Comparison of ENCODE assay signal across 30 cellular contexts in the genomic region with DNA sequence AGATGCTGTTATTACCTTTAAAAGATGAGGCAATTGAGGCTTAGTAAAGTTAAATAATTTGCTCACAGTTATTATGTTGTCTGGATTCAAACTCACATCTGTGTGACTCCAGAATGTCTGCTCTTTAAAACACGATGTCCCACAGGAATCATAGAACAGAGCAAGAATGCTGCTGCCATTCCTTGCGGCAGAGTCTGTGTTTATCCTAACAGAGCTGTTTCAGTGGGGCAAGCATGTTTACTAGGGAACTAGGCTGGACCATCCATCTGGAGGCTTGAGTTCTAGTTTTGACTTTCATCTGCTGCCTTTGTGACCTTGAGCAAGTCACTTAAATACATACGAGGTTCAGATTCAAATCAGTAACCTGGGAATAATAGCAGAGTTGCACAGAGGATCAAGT.
"Had no signal": no experiment of that assay in that cellular context is flagged by ENCODE, and none has a peak within 500 bp of the region (broad histone marks: within the 10 kb centered on the region; RNA-seq: fewer than 3 reads in every experiment).

No MANE protein-coding gene starts in this region.

- H3K9me3 Mint-ChIP-seq: activated CD4-positive, alpha-beta memory T cell treated with anti-CD3 and anti-CD28 coated beads for 36 hours; activated CD4-positive, alpha-beta T cell treated with anti-CD3 and anti-CD28 coated beads, Interleukin-2, amount 10 ng/mL, durations not matched to agents 24 days and 14 days; activated naive CD4-positive, alpha-beta T cell treated with anti-CD3 and anti-CD28 coated beads for 36 hours; activated naive CD4-positive, alpha-beta T cell treated with anti-CD3 and anti-CD28 coated beads, Interleukin-2, amount 50 U/mL, for 24 hours; activated naive CD8-positive, alpha-beta T cell treated with anti-CD3 and anti-CD28 coated beads for 36 hours; activated naive CD8-positive, alpha-beta T cell treated with anti-CD3 and anti-CD28 coated beads, Interleukin-2, amount 50 U/mL, for 24 hours; activated T-helper 1 cell treated with anti-CD3 and anti-CD28 coated beads, Interleukin-12 subunit alpha, Interleukin-12 subunit beta, Interleukin-2, Interleukin-4 antibody, amounts not matched to agents 30 ng/mL and 10 ng/mL and 1 ng/mL, durations not matched to agents 14 hours and 24 hours and 36 hours; activated T-helper 2 cell treated with anti-CD3 and anti-CD28 coated beads, Interferon-gamma antibody, Interleukin-2, Interleukin-4, amounts not matched to agents 10 μg/mL and 5 μg/mL and 100 μg/mL, durations not matched to agents 14 hours and 24 hours and 36 hours; central memory CD8-positive, alpha-beta T cell; dendritic cell treated with granulocyte-macrophage colony-stimulating factor and Interleukin-4, amounts not matched to agents 40 ng/mL and 50 ng/mL, for 4 days; endodermal cell had no signal

- H3K36me3 Mint-ChIP-seq: activated CD4-positive, alpha-beta memory T cell treated with anti-CD3 and anti-CD28 coated beads for 36 hours had no signal

- H3K27ac ChIP-seq: ascending aorta, brain microvascular endothelial cell, coronary artery, dorsolateral prefrontal cortex, foreskin keratinocyte, gastrocnemius medialis had no signal

- DNase-seq: activated CD4-positive, alpha-beta memory T cell treated with anti-CD3 and anti-CD28 coated beads for 36 hours; activated CD4-positive, alpha-beta T cell treated with anti-CD3 and anti-CD28 coated beads for 36 hours; activated CD4-positive, alpha-beta T cell treated with anti-CD3 and anti-CD28 coated beads, Interleukin-2, amount 10 ng/mL, durations not matched to agents 24 days and 14 days; activated CD4-positive, CD25-positive, alpha-beta regulatory T cell; activated CD4-positive, CD25-positive, alpha-beta regulatory T cell treated with anti-CD3 and anti-CD28 coated beads, Interleukin-2, amount 50 U/mL, for 72 hours; activated CD8-positive, alpha-beta memory T cell treated with anti-CD3 and anti-CD28 coated beads, Interleukin-2, amount 10 ng/mL, durations not matched to agents 7 days and 5 days; activated CD8-positive, alpha-beta memory T cell treated with anti-CD3 and anti-CD28 coated beads, Interleukin-2, amount 50 U/mL, for 4 hours; activated CD8-positive, alpha-beta T cell treated with anti-CD3 and anti-CD28 coated beads, Interleukin-2, amount 10 ng/mL, durations not matched to agents 7 days and 5 days; activated effector memory CD4-positive, alpha-beta T cell treated with anti-CD3 and anti-CD28 coated beads, Interleukin-2, amount 50 U/mL, for 16 hours; activated naive CD4-positive, alpha-beta T cell treated with anti-CD3 and anti-CD28 coated beads for 36 hours; activated naive CD8-positive, alpha-beta T cell treated with anti-CD3 and anti-CD28 coated beads for 36 hours; activated naive CD8-positive, alpha-beta T cell treated with anti-CD3 and anti-CD28 coated beads, Interleukin-2, amount 50 U/mL, for 24 hours; activated T-cell treated with anti-CD3 and anti-CD28 coated beads, Interleukin-2, amount 50 U/mL, for 1 hour; activated T-cell treated with anti-CD3 and anti-CD28 coated beads, Interleukin-2, amount 50 U/mL, for 48 hours; brain microvascular endothelial cell; dorsolateral prefrontal cortex; effector memory CD4-positive, alpha-beta T cell; endodermal cell; foreskin keratinocyte; gastrocnemius medialis; head of caudate nucleus; T-helper 2 cell had no signal

- H3K4me1 ChIP-seq: foreskin keratinocyte had no signal

- H3K4me3 Mint-ChIP-seq: activated CD4-positive, alpha-beta memory T cell treated with anti-CD3 and anti-CD28 coated beads for 36 hours; activated CD4-positive, alpha-beta T cell treated with anti-CD3 and anti-CD28 coated beads for 36 hours; activated CD4-positive, alpha-beta T cell treated with anti-CD3 and anti-CD28 coated beads, Interleukin-2, amount 10 ng/mL, durations not matched to agents 24 days and 14 days; activated CD8-positive, alpha-beta memory T cell treated with anti-CD3 and anti-CD28 coated beads, Interleukin-2, amount 10 ng/mL, durations not matched to agents 7 days and 5 days; activated CD8-positive, alpha-beta T cell treated with anti-CD3 and anti-CD28 coated beads, Interleukin-2, amount 10 ng/mL, durations not matched to agents 7 days and 5 days; activated naive CD4-positive, alpha-beta T cell treated with anti-CD3 and anti-CD28 coated beads for 36 hours; activated naive CD4-positive, alpha-beta T cell treated with anti-CD3 and anti-CD28 coated beads, Interleukin-2, amount 50 U/mL, for 24 hours; activated naive CD8-positive, alpha-beta T cell treated with anti-CD3 and anti-CD28 coated beads for 36 hours; activated naive CD8-positive, alpha-beta T cell treated with anti-CD3 and anti-CD28 coated beads, Interleukin-2, amount 50 U/mL, for 24 hours; activated T-helper 1 cell treated with anti-CD3 and anti-CD28 coated beads, Interleukin-12 subunit alpha, Interleukin-12 subunit beta, Interleukin-2, Interleukin-4 antibody, amounts not matched to agents 30 ng/mL and 10 ng/mL and 1 ng/mL, durations not matched to agents 14 hours and 24 hours and 36 hours; central memory CD8-positive, alpha-beta T cell; dendritic cell treated with granulocyte-macrophage colony-stimulating factor and Interleukin-4, amounts not matched to agents 40 ng/mL and 50 ng/mL, for 4 days; endodermal cell had no signal

- H3K27me3 Mint-ChIP-seq: activated CD4-positive, alpha-beta memory T cell treated with anti-CD3 and anti-CD28 coated beads for 36 hours; activated CD4-positive, alpha-beta T cell treated with anti-CD3 and anti-CD28 coated beads for 36 hours; activated CD4-positive, alpha-beta T cell treated with anti-CD3 and anti-CD28 coated beads, Interleukin-2, amount 10 ng/mL, durations not matched to agents 24 days and 14 days; activated CD8-positive, alpha-beta memory T cell treated with anti-CD3 and anti-CD28 coated beads, Interleukin-2, amount 10 ng/mL, durations not matched to agents 7 days and 5 days; activated naive CD4-positive, alpha-beta T cell treated with anti-CD3 and anti-CD28 coated beads, Interleukin-2, amount 50 U/mL, for 24 hours; activated naive CD8-positive, alpha-beta T cell treated with anti-CD3 and anti-CD28 coated beads for 36 hours; activated naive CD8-positive, alpha-beta T cell treated with anti-CD3 and anti-CD28 coated beads, Interleukin-2, amount 50 U/mL, for 24 hours; central memory CD8-positive, alpha-beta T cell; dendritic cell treated with granulocyte-macrophage colony-stimulating factor and Interleukin-4, amounts not matched to agents 40 ng/mL and 50 ng/mL, for 4 days had no signal

- H3K36me3 ChIP-seq: ascending aorta, brain microvascular endothelial cell, gastrocnemius medialis had no signal

- H3K9me3 ChIP-seq: ascending aorta, gastrocnemius medialis had no signal

- FAIRE-seq: bronchial epithelial cell had no signal

- H3K27me3 ChIP-seq: ascending aorta, brain microvascular endothelial cell, dorsolateral prefrontal cortex, foreskin keratinocyte, gastrocnemius medialis had no signal

- H3K4me3 ChIP-seq: ascending aorta, coronary artery, dorsolateral prefrontal cortex, gastrocnemius medialis had no signal

- H3K27ac Mint-ChIP-seq: activated CD4-positive, alpha-beta memory T cell treated with anti-CD3 and anti-CD28 coated beads for 36 hours; activated CD4-positive, alpha-beta T cell treated with anti-CD3 and anti-CD28 coated beads for 36 hours; activated CD4-positive, alpha-beta T cell treated with anti-CD3 and anti-CD28 coated beads, Interleukin-2, amount 10 ng/mL, durations not matched to agents 24 days and 14 days; activated CD8-positive, alpha-beta memory T cell treated with anti-CD3 and anti-CD28 coated beads, Interleukin-2, amount 10 ng/mL, durations not matched to agents 7 days and 5 days; activated CD8-positive, alpha-beta T cell treated with anti-CD3 and anti-CD28 coated beads, Interleukin-2, amount 10 ng/mL, durations not matched to agents 7 days and 5 days; activated naive CD4-positive, alpha-beta T cell treated with anti-CD3 and anti-CD28 coated beads for 36 hours; activated naive CD8-positive, alpha-beta T cell treated with anti-CD3 and anti-CD28 coated beads for 36 hours; activated naive CD8-positive, alpha-beta T cell treated with anti-CD3 and anti-CD28 coated beads, Interleukin-2, amount 50 U/mL, for 24 hours; activated T-helper 1 cell treated with anti-CD3 and anti-CD28 coated beads, Interleukin-12 subunit alpha, Interleukin-12 subunit beta, Interleukin-2, Interleukin-4 antibody, amounts not matched to agents 30 ng/mL and 10 ng/mL and 1 ng/mL, durations not matched to agents 14 hours and 24 hours and 36 hours; activated T-helper 2 cell treated with anti-CD3 and anti-CD28 coated beads, Interferon-gamma antibody, Interleukin-2, Interleukin-4, amounts not matched to agents 10 μg/mL and 5 μg/mL and 100 μg/mL, durations not matched to agents 14 hours and 24 hours and 36 hours; dendritic cell treated with granulocyte-macrophage colony-stimulating factor and Interleukin-4, amounts not matched to agents 40 ng/mL and 50 ng/mL, for 4 days; endodermal cell had no signal
